Comparison of ENCODE assay signal across 9 cellular contexts in the genomic region with DNA sequence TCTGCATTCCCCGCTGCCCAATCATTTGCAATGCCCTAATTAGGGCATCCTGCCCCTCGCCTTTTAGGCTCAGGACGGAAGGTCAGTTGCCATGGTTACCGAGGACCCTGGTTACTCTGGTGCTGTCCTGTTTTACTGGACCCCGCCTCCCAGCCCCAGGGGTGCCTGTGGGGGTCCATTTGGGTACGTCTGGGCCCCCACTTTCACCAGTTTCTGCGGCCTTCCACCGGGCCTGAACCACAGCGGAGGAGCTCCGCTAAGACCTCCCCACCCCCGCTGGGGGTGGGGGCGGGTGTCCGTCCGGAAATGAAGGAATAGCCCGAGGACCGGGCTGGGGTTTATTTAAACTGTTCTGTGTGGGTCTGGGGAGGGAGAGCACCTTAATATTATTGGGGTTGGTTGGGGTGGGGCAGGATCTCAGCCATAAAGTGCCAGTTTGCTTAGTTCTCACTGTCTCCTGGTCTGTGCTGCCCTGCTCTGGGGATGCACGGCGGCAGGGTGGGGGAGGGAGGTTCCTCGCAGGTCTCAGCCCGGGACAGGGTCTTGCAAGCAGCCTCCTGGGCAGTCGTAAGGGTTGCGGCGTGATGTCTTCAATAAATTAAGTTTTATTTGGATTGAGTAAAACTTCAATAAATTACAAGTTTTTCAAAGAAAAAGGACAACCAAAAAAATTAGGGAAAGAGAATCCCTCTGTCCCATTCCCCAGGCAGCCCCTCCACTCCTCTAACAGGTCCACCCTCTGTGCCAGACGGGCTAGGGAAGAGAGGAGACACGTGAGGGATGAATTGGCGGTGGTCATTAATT. TPM values are rescaled to one million over a fixed set of nuclear protein-coding genes. Genes with fewer than 3 reads are reported as not detected.
DNase-seq lines count a peak whose midpoint lies in the region; ATAC-seq, FAIRE-seq and TF ChIP-seq lines count a peak whose summit lies in the region.
"Had no signal": no experiment of that assay in that cellular context is flagged by ENCODE, and none has a peak within 500 bp of the region (broad histone marks: within the 10 kb centered on the region; RNA-seq: fewer than 3 reads in every experiment).

No MANE protein-coding gene starts in this region.

- H2BK12ac ChIP-seq in H1 (ENCODE audit: low read depth, low read length), result no peak overlapping the region
- H2BK12ac ChIP-seq in neuronal stem cell (ENCODE audit: low read length), result no peak overlapping the region

- peaks cover 39% of the 10 kb centered on the region for H3K27me3 Mint-ChIP-seq in IgD-negative memory B cell

- H3K27ac Mint-ChIP-seq in IgD-negative memory B cell, result no peak overlapping the region

- H3K4ac ChIP-seq in H1 (replicated peaks; ENCODE audit: insufficient read length, low read depth, low read length) (no peak overlapping the region), neuronal stem cell (ENCODE audit: low read length) (peak overlapping the region; percentile 10)

- intact Hi-C loops in body of pancreas (cut with DNase I), result no loop called here

- H2AK5ac ChIP-seq in H1 (ENCODE audit: low read depth, low read length) (no peak overlapping the region), neuronal stem cell (ENCODE audit: low read depth, low read length) (peak overlapping the region; percentile 48)

- H3K23me2 ChIP-seq in H1 (ENCODE audit: low read depth, low read length), result peaks cover 12% of the 10 kb centered on the region; the same call in 1 of the 2 replicates

- H3K36me3 ChIP-seq in H1 (ENCODE audit: control insufficient read depth in 2 of 4, insufficient read depth in 4 of 4, low read length in 3 of 4), result peaks cover 11 to 31% (median 22%) of the 10 kb centered on the region in 4 experiments; a peak in 6 of 8 replicates
- H3K36me3 ChIP-seq in neuronal stem cell (replicated peaks in 1 of 2; ENCODE audit: control insufficient read depth in 2 of 2, insufficient read depth in 2 of 2, low read length in 2 of 2), result peaks cover 27 to 53% of the 10 kb centered on the region in 2 donors
- peaks cover 0 to 2% of the 10 kb centered on the region in 2 donors for H3K36me3 ChIP-seq in body of pancreas (replicated peaks in 1 of 2; ENCODE audit: insufficient read depth in 1 of 2, low read depth in 2 of 2)

- FAIRE-seq in H1 (lab: Jason Lieb, UNC), result no peak

- H3K36me3 Mint-ChIP-seq in IgD-negative memory B cell, result no peaks in the 10 kb centered on the region

- H4K5ac ChIP-seq in H1 (ENCODE audit: insufficient read length, low read depth, low read length), result no peak overlapping the region

- H3K27me3 ChIP-seq in H1 (replicated peaks in 1 of 4; ENCODE audit: control insufficient read depth in 3 of 4, extremely low read depth in 1 of 4, insufficient read depth in 3 of 4, low read length in 3 of 4) (peaks cover 42 to 54% (median 51%) of the 10 kb centered on the region in 4 experiments), neuronal stem cell (ENCODE audit: control insufficient read depth in 3 of 3, insufficient read depth in 3 of 3, low read depth in 1 of 3, low read length in 3 of 3) (peaks cover 30 to 52% (median 48%) of the 10 kb centered on the region in 3 experiments), body of pancreas (peaks cover 0 to 26% of the 10 kb centered on the region in 2 donors)

- TF ChIP-seq CTCF in C4-2B (conservative IDR thresholded peaks at IDR 0.05), result peak; percentile 34
- TF ChIP-seq CTCF in H1 (IDR thresholded peaks at IDR 0.05; ENCODE audit: control extremely low read depth in 1 of 3, insufficient read depth in 1 of 3, low read depth in 1 of 3, low read length in 3 of 3), result no peak
- TF ChIP-seq CTCF in body of pancreas (IDR thresholded peaks at IDR 0.05), result no peak

- H3K4me1 ChIP-seq in H1 (replicated peaks in 1 of 4; ENCODE audit: control insufficient read depth in 3 of 4, insufficient read depth in 4 of 4, low read length in 3 of 4) (peaks cover 3 to 29% (median 23%) of the 10 kb centered on the region in 4 experiments), neuronal stem cell (ENCODE audit: control insufficient read depth in 2 of 2, insufficient read depth in 1 of 2, low read depth in 1 of 2, low read length in 2 of 2) (peaks cover 9 to 24% of the 10 kb centered on the region in 2 donors), body of pancreas (peaks cover 22% of the 10 kb centered on the region)

- DNase-seq in H1 (ENCODE audit: low read depth in 1 of 2, low spot score in 2 of 2) (no peak), neuronal stem cell (ENCODE audit: low spot score) (no peak), body of pancreas (no peak)

- WGBS in H1 (ENCODE audit: extremely low coverage in 1 of 2, insufficient coverage in 1 of 2, insufficient read length in 1 of 2, insufficient replicate concordance in 2 of 2, low coverage in 1 of 2, low lambda C conversion rate in 2 of 2, missing lambda C conversion rate in 1 of 2), 2 experiments, result 24% methylated on average over 22 of the region's 26 CpGs; no CpG with 5 or more reads in 1 of the 2 experiments
- WGBS in neuronal stem cell (ENCODE audit: extremely low coverage in 2 of 2, insufficient read length in 2 of 2, insufficient replicate concordance in 1 of 2), 2 donors, result no CpG with 5 or more reads among the region's 26 CpGs
- 72 to 75% methylated on average over 21 to 26 of the region's 26 CpGs for WGBS in body of pancreas, 2 donors

- no peak overlapping the region for H3K23ac ChIP-seq in H1 (ENCODE audit: insufficient read length)
- H3K23ac ChIP-seq in neuronal stem cell (ENCODE audit: low read depth, low read length, poor library complexity), result peak overlapping the region; percentile 96

- H4K91ac ChIP-seq in H1 (replicated peaks; ENCODE audit: insufficient read length, low read length) (no peak overlapping the region), neuronal stem cell (ENCODE audit: low read depth, low read length, poor library complexity) (no peak overlapping the region)

- peaks cover 0 to 3% (median 0%) of the 10 kb centered on the region in 3 donors for H3K9me3 Mint-ChIP-seq in IgD-negative memory B cell

- no peak overlapping the region for H2AFZ ChIP-seq in H1 (ENCODE audit: low read length)
- no peak overlapping the region for H2AFZ ChIP-seq in neuronal stem cell (ENCODE audit: low read length)

- H3K14ac ChIP-seq in H1 (ENCODE audit: insufficient read length) (no peak overlapping the region), neuronal stem cell (ENCODE audit: low read length) (no peak overlapping the region)

- H2BK5ac ChIP-seq in H1 (ENCODE audit: low read depth, low read length), result no peak overlapping the region
- H2BK5ac ChIP-seq in neuronal stem cell (ENCODE audit: low read length), result no peak overlapping the region

- peaks cover 11 to 12% of the 10 kb centered on the region in 2 experiments for H4K20me1 ChIP-seq in H1 (replicated peaks in 1 of 2; ENCODE audit: control insufficient read depth in 1 of 2, insufficient read depth in 2 of 2, low read length in 2 of 2)

- peak overlapping the region in 3 of 4 donors; percentile 23 to 77 (median 70) for H3K4me3 Mint-ChIP-seq in IgD-negative memory B cell

- H2BK120ac ChIP-seq in H1 (replicated peaks; ENCODE audit: low read depth, low read length), result no peak overlapping the region
- no peak overlapping the region for H2BK120ac ChIP-seq in neuronal stem cell (ENCODE audit: low read depth, low read length)

- ATAC-seq in HG03108 (IDR thresholded peaks at IDR 0.05; ENCODE audit: unreplicated experiment), result no peak
- ATAC-seq in HG02840 (IDR thresholded peaks at IDR 0.05; ENCODE audit: low FRiP score, unreplicated experiment), result no peak
- no peak for ATAC-seq in body of pancreas
- no peak for ATAC-seq in HG03457 (IDR thresholded peaks at IDR 0.05; ENCODE audit: unreplicated experiment)

- H2BK15ac ChIP-seq in H1 (ENCODE audit: low read length), result no peak overlapping the region
- no peak overlapping the region for H2BK15ac ChIP-seq in neuronal stem cell (ENCODE audit: low read length)

- H3K9me3 ChIP-seq in H1 (ENCODE audit: insufficient read depth in 2 of 2, low read depth in 1 of 2, low read length in 1 of 2) (no peaks in the 10 kb centered on the region; a peak in 1 of 4 replicates), neuronal stem cell (replicated peaks in 1 of 2; ENCODE audit: control insufficient read depth in 2 of 2, insufficient read depth in 1 of 2, low read depth in 1 of 2, low read length in 2 of 2) (peaks cover 6 to 18% of the 10 kb centered on the region in 2 donors), body of pancreas (no peaks in the 10 kb centered on the region)

- H3K4me1 Mint-ChIP-seq in IgD-negative memory B cell, result peaks cover 9 to 16% (median 12%) of the 10 kb centered on the region in 3 donors

- no peak overlapping the region for H2BK20ac ChIP-seq in H1 (ENCODE audit: low read length)

- CTCF ChIA-PET in H1 (lab: Charles Lee; ENCODE audit: partially characterized antibody), result interaction anchor here (0.8 to 5.2 kb wide), 22 partner anchors 12 to 213 kb away, joined by 3 to 72 read pairs (median 4); a partner anchor contains a TSS

- H3K18ac ChIP-seq in H1 (ENCODE audit: extremely low read depth, low read length), result peak overlapping the region; percentile 13; the same call in 1 of the 2 replicates
- peak overlapping the region; percentile 56 for H3K18ac ChIP-seq in neuronal stem cell (ENCODE audit: low read length)

- H3K79me2 ChIP-seq in H1 (ENCODE audit: control insufficient read depth in 1 of 2, insufficient read depth in 2 of 2, low read length in 2 of 2), result no peaks in the 10 kb centered on the region

- H4K8ac ChIP-seq in H1 (ENCODE audit: extremely low read depth, insufficient read depth, low read length) (no peak overlapping the region), neuronal stem cell (ENCODE audit: low read depth, low read length) (no peak overlapping the region)

- TF ChIP-seq POLR2A in H1 (IDR thresholded peaks at IDR 0.05; ENCODE audit: control extremely low read depth in 1 of 2, low read depth in 2 of 2, low read length in 2 of 2) (no peak), body of pancreas (IDR thresholded peaks at IDR 0.05) (no peak)

- TF ChIP-seq RAD21 in H1 (IDR thresholded peaks at IDR 0.05 in 1 of 2, conservative IDR thresholded peaks at IDR 0.05 in 1 of 2; ENCODE audit: low read depth in 2 of 2, low read length in 2 of 2), result no peak

- TF ChIP-seq EP300 in H1 (IDR thresholded peaks at IDR 0.05; ENCODE audit: borderline replicate concordance in 1 of 2, low read depth in 2 of 2, low read length in 2 of 2), result no peak

- POLR2A ChIA-PET in H1 (lab: Charles Lee; ENCODE audit: partially characterized antibody), result interaction anchor here (0.7 to 7.7 kb wide), 9 partner anchors 10 to 235 kb away, joined by 3 to 160 read pairs (median 3); a partner anchor contains a TSS

- H3K27ac ChIP-seq in C4-2B, result peak overlapping the region; percentile 68
- H3K27ac ChIP-seq in H1 (ENCODE audit: low read depth, low read length), result no peak overlapping the region
- no peak overlapping the region for H3K27ac ChIP-seq in neuronal stem cell (replicated peaks; ENCODE audit: low read length)
- no peak overlapping the region for H3K27ac ChIP-seq in body of pancreas

- peak overlapping the region; percentile 87 to 90 for H3K4me2 ChIP-seq in H1 (ENCODE audit: insufficient read depth in 1 of 2, low read depth in 2 of 2, low read length in 2 of 2)
- peak overlapping the region; percentile 82 for H3K4me2 ChIP-seq in neuronal stem cell (ENCODE audit: insufficient read depth, low read length, poor library complexity, severe bottlenecking)

- H3K79me1 ChIP-seq in H1 (ENCODE audit: low read depth, low read length), result no peaks in the 10 kb centered on the region
- H3K79me1 ChIP-seq in neuronal stem cell (ENCODE audit: low read depth, low read length), result peaks cover 4% of the 10 kb centered on the region

- H3K4me3 ChIP-seq in H1 (ENCODE audit: extremely low read depth in 1 of 4, insufficient read depth in 2 of 4, low read depth in 3 of 4, low read length in 4 of 4) (peak overlapping the region; percentile 27 to 60 (median 38); a peak in 6 of 8 replicates), neuronal stem cell (ENCODE audit: low read length in 2 of 2) (no peak overlapping the region), body of pancreas (no peak overlapping the region)

- no peak overlapping the region for H3K56ac ChIP-seq in H1 (replicated peaks; ENCODE audit: insufficient read length, low read depth, low read length)

- H3K9ac ChIP-seq in H1 (replicated peaks in 1 of 4; ENCODE audit: extremely low read depth in 1 of 4, low read depth in 3 of 4, low read length in 3 of 4) (no peak overlapping the region), neuronal stem cell (ENCODE audit: low read depth, low read length, poor library complexity) (no peak overlapping the region)

RNA-seq across cellular contexts. Expression of a gene that starts 5.3 kb away (rescaled TPM):
- polyA plus RNA-seq in IgD-negative memory B cell (not detected), H1 (2011; rRNA removed) (0.67 and 0.94 TPM in 2 replicates)
- 0.19 TPM in 1 of 2 replicates, not detected in the other for total RNA-seq in H1 (2021; fragmentation: NEBNext Ultra II Directional; extraction: Animal tissue kit (Norgen Biotek cat#: 25700))
- polyA plus RNA-seq in H1 (2011; cell fraction: cytosol; rRNA removed), result 0.21 TPM
- polyA plus RNA-seq in H1 (2011; cell fraction: nucleus; rRNA removed), result 0.43 TPM
- polyA plus RNA-seq in H1 (2012, experiment 1 of 2), result 0.36 to 0.66 TPM (median 0.64 TPM) in 3 of 4 replicates, not detected in the other
- polyA plus RNA-seq in H1 (2012, experiment 2 of 2), result 0.46 TPM
- 0.12 TPM for polyA plus RNA-seq in H1 (2013, experiment 1 of 2)
- polyA plus RNA-seq in H1 (2013, experiment 2 of 2), result 0.06 TPM
- 1.0 TPM in 1 of 2 replicates, not detected in the other for polyA minus RNA-seq in H1 (2011; rRNA and poly(A)+ RNA removed)
- not detected for polyA minus RNA-seq in H1 (2011; cell fraction: cytosol; rRNA and poly(A)+ RNA removed)
- polyA minus RNA-seq in H1 (2011; cell fraction: nucleus; rRNA and poly(A)+ RNA removed), result 0.80 TPM
- polyA plus RNA-seq in neuronal stem cell (2013, experiment 1 of 2), result 0.10 TPM
- 0.18 TPM for polyA plus RNA-seq in neuronal stem cell (2013, experiment 2 of 2)
- total RNA-seq in body of pancreas, result not detected
- total RNA-seq: skeletal muscle tissue had no signal

RNA-seq across cellular contexts. Expression of a gene that starts 14.1 kb away (rescaled TPM):
- polyA plus RNA-seq in IgD-negative memory B cell (11.7 TPM), H1 (2011; rRNA removed) (54.5 and 91.4 TPM in 2 replicates)
- 79.1 and 79.5 TPM in 2 replicates for total RNA-seq in H1 (2021; fragmentation: NEBNext Ultra II Directional; extraction: Animal tissue kit (Norgen Biotek cat#: 25700))
- 56.9 TPM for polyA plus RNA-seq in H1 (2011; cell fraction: cytosol; rRNA removed)
- 457 TPM for polyA plus RNA-seq in H1 (2011; cell fraction: nucleus; rRNA removed)
- 66.1 to 85.4 TPM (median 76.6 TPM) in 4 replicates for polyA plus RNA-seq in H1 (2012, experiment 1 of 2)
- polyA plus RNA-seq in H1 (2012, experiment 2 of 2), result 45.7 TPM
- 40.8 TPM for polyA plus RNA-seq in H1 (2013, experiment 1 of 2)
- polyA plus RNA-seq in H1 (2013, experiment 2 of 2), result 35.4 TPM
- 97.0 and 112 TPM in 2 replicates for polyA minus RNA-seq in H1 (2011; rRNA and poly(A)+ RNA removed)
- polyA minus RNA-seq in H1 (2011; cell fraction: cytosol; rRNA and poly(A)+ RNA removed), result 77.8 TPM
- polyA minus RNA-seq in H1 (2011; cell fraction: nucleus; rRNA and poly(A)+ RNA removed), result 191 TPM
- 73.7 TPM for polyA plus RNA-seq in neuronal stem cell (2013, experiment 1 of 2)
- polyA plus RNA-seq in neuronal stem cell (2013, experiment 2 of 2), result 71.0 TPM
- total RNA-seq in body of pancreas, result 10 to 100 TPM; 47.2 to 53.7 TPM

RNA-seq across cellular contexts. Expression of a gene that starts 22.1 kb away (rescaled TPM):
- polyA plus RNA-seq in IgD-negative memory B cell (16.1 TPM), H1 (2011; rRNA removed) (not detected in 2 replicates)
- total RNA-seq in H1 (2021; fragmentation: NEBNext Ultra II Directional; extraction: Animal tissue kit (Norgen Biotek cat#: 25700)), result not detected in 2 replicates
- polyA plus RNA-seq in H1 (2011; cell fraction: cytosol; rRNA removed), result not detected
- polyA plus RNA-seq in H1 (2011; cell fraction: nucleus; rRNA removed), result not detected
- polyA plus RNA-seq in H1 (2012, experiment 1 of 2), result not detected in 4 replicates
- polyA plus RNA-seq in H1 (2012, experiment 2 of 2), result not detected
- not detected for polyA plus RNA-seq in H1 (2013, experiment 1 of 2)
- not detected for polyA plus RNA-seq in H1 (2013, experiment 2 of 2)
- not detected in 2 replicates for polyA minus RNA-seq in H1 (2011; rRNA and poly(A)+ RNA removed)
- not detected for polyA minus RNA-seq in H1 (2011; cell fraction: cytosol; rRNA and poly(A)+ RNA removed)
- not detected for polyA minus RNA-seq in H1 (2011; cell fraction: nucleus; rRNA and poly(A)+ RNA removed)
- not detected for polyA plus RNA-seq in neuronal stem cell (2013, experiment 1 of 2)
- not detected for polyA plus RNA-seq in neuronal stem cell (2013, experiment 2 of 2)
- total RNA-seq in body of pancreas, result 10 to 100 TPM; 11.4 to 49.1 TPM

RNA-seq across cellular contexts. Expression of a gene that starts 46.8 kb away (rescaled TPM):
- not detected for polyA plus RNA-seq in IgD-negative memory B cell
- 0.55 TPM in 1 of 2 replicates, not detected in the other for total RNA-seq in H1 (2021; fragmentation: NEBNext Ultra II Directional; extraction: Animal tissue kit (Norgen Biotek cat#: 25700))
- polyA plus RNA-seq in H1 (2011; rRNA removed), result 1.3 and 1.9 TPM in 2 replicates
- 1.7 TPM for polyA plus RNA-seq in H1 (2011; cell fraction: cytosol; rRNA removed)
- 0.77 TPM for polyA plus RNA-seq in H1 (2011; cell fraction: nucleus; rRNA removed)
- polyA plus RNA-seq in H1 (2012, experiment 1 of 2), result 0.82 to 1.1 TPM (median 0.85 TPM) in 4 replicates
- polyA plus RNA-seq in H1 (2012, experiment 2 of 2), result 1.0 TPM
- polyA plus RNA-seq in H1 (2013, experiment 1 of 2), result 0.75 TPM
- polyA plus RNA-seq in H1 (2013, experiment 2 of 2), result 0.79 TPM
- polyA minus RNA-seq in H1 (2011; rRNA and poly(A)+ RNA removed), result 0.22 and 0.66 TPM in 2 replicates
- 2.8 TPM for polyA minus RNA-seq in H1 (2011; cell fraction: cytosol; rRNA and poly(A)+ RNA removed)
- polyA minus RNA-seq in H1 (2011; cell fraction: nucleus; rRNA and poly(A)+ RNA removed), result 1.6 TPM
- 10.5 TPM for polyA plus RNA-seq in neuronal stem cell (2013, experiment 1 of 2)
- polyA plus RNA-seq in neuronal stem cell (2013, experiment 2 of 2), result 11.0 TPM
- 1 to 10 TPM in 1 of 2 donors, under 1 TPM in 1; 0.52 to 3.0 TPM for total RNA-seq in body of pancreas

Comparison
In these comparisons a context has a peak if more than half of its experiments do, and no peak if none do; other contexts are left out.
1. H3K4me3 ChIP-seq: peak in H1 (4 of 4); none in neuronal stem cell (0 of 2) and body of pancreas (0 of 2).
2. RNA of a gene that starts 22.1 kb away (total RNA-seq): 11.4 to 49.1 TPM in body of pancreas; not detected in H1; every median in the first group is over 10 times any median in the second.